ENCODE assay signal across 11 cellular contexts in the genomic region with DNA sequence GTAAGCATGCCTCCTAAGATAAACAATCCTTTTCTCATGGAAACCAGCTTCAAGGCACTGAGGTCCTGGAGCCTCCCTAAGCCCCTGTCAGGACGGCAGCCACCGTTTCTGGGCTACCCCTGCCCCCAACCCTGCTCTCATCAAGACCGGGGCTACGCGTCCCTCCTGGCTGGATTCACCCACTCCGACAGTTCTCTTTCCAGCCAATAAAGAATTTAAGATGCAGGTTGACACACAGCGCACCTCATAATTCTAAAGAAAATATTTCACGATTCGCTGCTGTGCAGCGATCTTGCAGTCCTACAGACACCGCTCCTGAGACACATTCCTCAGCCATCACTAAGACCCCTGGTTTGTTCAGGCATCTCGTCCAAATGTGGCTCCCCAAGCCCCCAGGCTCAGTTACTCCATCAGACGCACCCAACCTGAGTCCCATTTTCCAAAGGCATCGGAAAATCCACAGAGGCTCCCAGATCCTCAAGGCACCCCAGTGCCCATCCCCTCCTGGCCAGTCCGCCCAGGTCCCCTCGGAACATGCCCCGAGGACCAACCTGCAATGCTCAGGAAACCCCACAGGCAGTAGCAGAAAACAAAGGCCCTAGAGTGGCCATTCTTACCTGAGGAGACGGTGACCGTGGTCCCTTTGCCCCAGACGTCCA.
A peak's percentile ranks its signal among the peaks of the same experiment; 100 is the strongest.
DNase-seq lines count a peak whose midpoint lies in the region; TF ChIP-seq lines count a peak whose summit lies in the region.
"Had no signal": no experiment of that assay in that cellular context is flagged by ENCODE, and none has a peak within 500 bp of the region (broad histone marks: within the 10 kb centered on the region; RNA-seq: fewer than 3 reads in every experiment).

No MANE protein-coding gene starts in this region.

- H3K27me3 ChIP-seq in transverse colon: peaks cover 3% of the 10 kb centered on the region

- H3K4me3 Mint-ChIP-seq in activated naive CD4-positive, alpha-beta T cell treated with anti-CD3 and anti-CD28 coated beads, Interleukin-2, amount 10 ng/mL, durations not matched to agents 7 days and 5 days: peak overlapping the region; percentile 85

- DNase-seq in activated naive CD4-positive, alpha-beta T cell treated with anti-CD3 and anti-CD28 coated beads, Interleukin-2, amount 10 ng/mL, durations not matched to agents 7 days and 5 days: peak; percentile 45
- DNase-seq in activated naive CD4-positive, alpha-beta T cell (lab: John Stamatoyannopoulos, UW): no peak
- peak; percentile 43 for DNase-seq in coronary artery (ENCODE audit: low spot score)
- peak; percentile 8 for DNase-seq in transverse colon
- DNase-seq in DMS 273 (lab: John Stamatoyannopoulos, UW; ENCODE audit: unreplicated experiment): no peak
- no peak for DNase-seq in NCI-H2081 (lab: John Stamatoyannopoulos, UW)
- no peak for DNase-seq in NCI-H128 (lab: John Stamatoyannopoulos, UW; ENCODE audit: unreplicated experiment)
- DNase-seq: NCI-H187; stimulated activated naive CD4-positive, alpha-beta T cell; T1000 had no signal

- H3K27ac Mint-ChIP-seq in activated naive CD4-positive, alpha-beta T cell treated with anti-CD3 and anti-CD28 coated beads, Interleukin-2, amount 10 ng/mL, durations not matched to agents 7 days and 5 days: peak overlapping the region; percentile 97

- WGBS in transverse colon (ENCODE audit: low coverage in 1 of 2), 2 donors: 66% methylated on average over 10 to 20 of the region's 20 CpGs

- H3K27me3 Mint-ChIP-seq in activated naive CD4-positive, alpha-beta T cell treated with anti-CD3 and anti-CD28 coated beads, Interleukin-2, amount 10 ng/mL, durations not matched to agents 7 days and 5 days: peaks cover 34% of the 10 kb centered on the region

- TF ChIP-seq POLR2A in Raji (IDR thresholded peaks at IDR 0.05; ENCODE audit: insufficient read depth, low read depth, low read length) (peak; percentile 44; the same call in 1 of the 2 replicates), transverse colon (IDR thresholded peaks at IDR 0.05) (no peak)

- H3K36me3 ChIP-seq in transverse colon: no peaks in the 10 kb centered on the region

- peaks cover 79% of the 10 kb centered on the region for H3K4me1 Mint-ChIP-seq in activated naive CD4-positive, alpha-beta T cell treated with anti-CD3 and anti-CD28 coated beads, Interleukin-2, amount 10 ng/mL, durations not matched to agents 7 days and 5 days

- H3K4me1 ChIP-seq in transverse colon: no peaks in the 10 kb centered on the region

- H3K36me3 Mint-ChIP-seq in activated naive CD4-positive, alpha-beta T cell treated with anti-CD3 and anti-CD28 coated beads, Interleukin-2, amount 10 ng/mL, durations not matched to agents 7 days and 5 days: peaks cover 22% of the 10 kb centered on the region

- H3K4me3 ChIP-seq in coronary artery (no peak overlapping the region), transverse colon (peak overlapping the region in 1 of 4 donors; percentile 25)

- CTCF ChIA-PET in activated naive CD4-positive, alpha-beta T cell treated with anti-CD3 and anti-CD28 coated beads, Interleukin-2, amount 10 ng/mL, durations not matched to agents 7 days and 5 days (lab: Charles Lee): interaction anchor here (0.9 kb wide), 1 partner anchor 19 kb away, joined by 3 read pairs; no protein-coding TSS in a partner anchor

- H3K9me3 ChIP-seq in transverse colon: no peaks in the 10 kb centered on the region

- intact Hi-C loops in transverse colon (cut with DNase I; ENCODE audit: low total_unique reads): no loop called here

- no peak for TF ChIP-seq CTCF in coronary artery (IDR thresholded peaks at IDR 0.05)
- TF ChIP-seq CTCF in transverse colon (IDR thresholded peaks at IDR 0.05): no peak

- TF ChIP-seq EP300 in transverse colon (IDR thresholded peaks at IDR 0.05; ENCODE audit: low read depth): no peak

- no peaks in the 10 kb centered on the region for H3K9me3 Mint-ChIP-seq in activated naive CD4-positive, alpha-beta T cell treated with anti-CD3 and anti-CD28 coated beads, Interleukin-2, amount 10 ng/mL, durations not matched to agents 7 days and 5 days

- H3K27ac ChIP-seq in coronary artery: no peak overlapping the region
- H3K27ac ChIP-seq in transverse colon: peak overlapping the region in 3 of 4 donors; percentile 28 to 52 (median 52)

- in situ Hi-C loops in transverse colon (cut with MboI; ENCODE audit: low pct_ligation_motif_present in 1 of 4, low pct_unique_long_range_greater_than_20kb in 1 of 4, low sequenced_read_pairs in 3 of 4): no loop called here

Comparison
In these comparisons a context has a peak if more than half of its experiments do, and no peak if none do; other contexts are left out.
1. DNase-seq: peak in activated naive CD4-positive, alpha-beta T cell treated with anti-CD3 and anti-CD28 coated beads, Interleukin-2, amount 10 ng/mL, durations not matched to agents 7 days and 5 days (single experiment), coronary artery (single experiment) and transverse colon (single experiment); none in activated naive CD4-positive, alpha-beta T cell (0 of 4), DMS 273 (single experiment), NCI-H2081 (0 of 2) and NCI-H128 (single experiment).
2. H3K27ac ChIP-seq: peak in transverse colon (3 of 4); none in coronary artery (0 of 2).